23 cellular contexts compared by ENCODE assay signal in genomic region chr20:48470141-48470540, GRCh38.
"Had no signal": no experiment of that assay in that cellular context is flagged by ENCODE, and none has a peak within 500 bp of the region (broad histone marks: within the 10 kb centered on the region; RNA-seq: fewer than 3 reads in every experiment).

No MANE protein-coding gene starts in this region.

- H3K27ac ChIP-seq: colonic mucosa, esophagus muscularis mucosa, foreskin keratinocyte, gastroesophageal sphincter, heart left ventricle, hepatocyte, left ventricle myocardium inferior, lower lobe of right lung had no signal

- FAIRE-seq: endothelial cell of umbilical vein, frontal cortex, kidney had no signal

- H3K36me3 ChIP-seq: colonic mucosa, esophagus muscularis mucosa, gastroesophageal sphincter, heart left ventricle, left ventricle myocardium inferior, lower lobe of right lung had no signal

- H3K4me1 ChIP-seq: colonic mucosa, esophagus muscularis mucosa, foreskin keratinocyte, gastroesophageal sphincter, heart left ventricle, left ventricle myocardium inferior, lower lobe of right lung had no signal

- H3K27me3 ChIP-seq: colonic mucosa, foreskin keratinocyte had no signal

- H3K4me3 ChIP-seq: colonic mucosa, esophagus muscularis mucosa, gastroesophageal sphincter, heart left ventricle, hepatocyte, left ventricle myocardium inferior, lower lobe of right lung, mucosa of descending colon had no signal

- ATAC-seq: foreskin keratinocyte; gastroesophageal sphincter; heart left ventricle; left colon; left lobe of liver; lower lobe of right lung; mucosa of descending colon; naive thymus-derived CD8-positive, alpha-beta T cell had no signal

- H3K4me2 ChIP-seq: hepatocyte had no signal

- H3K9me3 ChIP-seq: colonic mucosa, esophagus muscularis mucosa, gastroesophageal sphincter, left ventricle myocardium inferior, lower lobe of right lung, mucosa of descending colon had no signal

- DNase-seq: colonic mucosa; cortex of kidney; effector memory CD4-positive, alpha-beta T cell; foreskin keratinocyte; heart left ventricle; hypothalamus; immature natural killer cell; islet precursor cell; kidney; kidney glomerular epithelial cell; left ventricle myocardium inferior; lower lobe of right lung; mesenchymal stem cell; mucosa of descending colon; naive B cell; naive thymus-derived CD8-positive, alpha-beta T cell had no signal
